Comparison of ENCODE assay signal across 28 cellular contexts in genomic region chr21:45353200-45353599, GRCh38. TPM values are rescaled to one million over a fixed set of nuclear protein-coding genes. Genes with fewer than 3 reads are reported as not detected.
A peak's percentile ranks its signal among the peaks of the same experiment; 100 is the strongest.
DNase-seq lines count a peak whose midpoint lies in the region; ATAC-seq, FAIRE-seq and TF ChIP-seq lines count a peak whose summit lies in the region.
"Had no signal": no experiment of that assay in that cellular context is flagged by ENCODE, and none has a peak within 500 bp of the region (broad histone marks: within the 10 kb centered on the region; RNA-seq: fewer than 3 reads in every experiment).

No MANE protein-coding gene starts in this region.

- H3K27ac ChIP-seq in body of pancreas = no peak overlapping the region
- H3K27ac ChIP-seq: KMS-11, left ventricle myocardium inferior, Peyer's patch, SJSA1, testis had no signal

- no peak for TF ChIP-seq CTCF in fibroblast of villous mesenchyme (IDR thresholded peaks at IDR 0.05; ENCODE audit: insufficient read depth, low read depth, low read length)
- TF ChIP-seq CTCF in body of pancreas (IDR thresholded peaks at IDR 0.05) = no peak

- ATAC-seq in sciatic nerve (peak; percentile 7), body of pancreas (no peak)
- ATAC-seq: activated T-helper 17 cell treated with anti-CD3 and anti-CD28 coated beads, Interleukin-2, amount 50 U/mL, for 72 hours; CD8-positive, alpha-beta T cell; HCT116 had no signal

- no peaks in the 10 kb centered on the region for H3K9me3 ChIP-seq in body of pancreas
- H3K9me3 ChIP-seq: left ventricle myocardium inferior, Peyer's patch, SJSA1, testis had no signal

- no peak for FAIRE-seq in H54 (lab: Jason Lieb, UNC)
- FAIRE-seq: colon, TTC549 had no signal

- DNase-seq in NCI-H748 (lab: John Stamatoyannopoulos, UW; ENCODE audit: unreplicated experiment) (peak; percentile 18), NCI-H748 treated with DMSO at 0.1 percent for 48 hours (lab: John Stamatoyannopoulos, UW) (no peak), NCI-H69 (lab: John Stamatoyannopoulos, UW) (peak; percentile 94), fibroblast of villous mesenchyme (ENCODE audit: low read depth) (peak; percentile 61), sciatic nerve (ENCODE audit: low spot score) (no peak), H54 (ENCODE audit: insufficient read length, low spot score) (no peak), body of pancreas (no peak)
- DNase-seq in effector CD4-positive, alpha-beta T cell = no peak
- DNase-seq: activated CD4-positive, alpha-beta memory T cell treated with anti-CD3 and anti-CD28 coated beads for 36 hours; AML-193; amygdala; CD8-positive, alpha-beta T cell; effector memory CD4-positive, alpha-beta T cell; erythroblast; foreskin melanocyte; left ventricle myocardium inferior; MM.1S; naive B cell; NCI-H510A treated with DMSO at 0.1 percent for 48 hours; Peyer's patch; stimulated activated naive CD4-positive, alpha-beta T cell treated with Interleukin-2 at 50 U/mL for 16 hours; testis had no signal

- no peaks in the 10 kb centered on the region for H3K36me3 ChIP-seq in body of pancreas (replicated peaks in 1 of 2; ENCODE audit: insufficient read depth in 1 of 2, low read depth in 2 of 2)
- H3K36me3 ChIP-seq: left ventricle myocardium inferior, Peyer's patch, SJSA1 had no signal

- intact Hi-C loops in sciatic nerve (cut with DNase I) (no loop called here), body of pancreas (cut with DNase I) (no loop called here)

- H3K4me1 ChIP-seq in body of pancreas = peaks cover 40% of the 10 kb centered on the region
- H3K4me1 ChIP-seq: Peyer's patch had no signal

- no peak overlapping the region for H3K4me3 ChIP-seq in fibroblast of villous mesenchyme (ENCODE audit: low read depth, low read length)
- no peak overlapping the region for H3K4me3 ChIP-seq in body of pancreas
- H3K4me3 ChIP-seq: left ventricle myocardium inferior, Peyer's patch, SJSA1, testis had no signal

- TF ChIP-seq POLR2A in H54 (IDR thresholded peaks at IDR 0.05; ENCODE audit: low read depth, low read length) (no peak), body of pancreas (IDR thresholded peaks at IDR 0.05) (no peak)

- WGBS in body of pancreas, 2 donors = 34 to 60% methylated on average over 3 of the region's 3 CpGs

- no peaks in the 10 kb centered on the region for H3K27me3 ChIP-seq in body of pancreas
- H3K27me3 ChIP-seq: Peyer's patch, SJSA1, testis had no signal

RNA-seq across cellular contexts. Expression of gene COL18A1, which starts 51.8 kb away (rescaled TPM):
- total RNA-seq in fibroblast of villous mesenchyme (33.7 and 45.1 TPM in 2 replicates), sciatic nerve (129 TPM), body of pancreas (100 to 1,000 TPM; 108 to 284 TPM)

Comparison
In these comparisons a context has a peak if more than half of its experiments do, and no peak if none do; other contexts are left out.
1. DNase-seq: peak in NCI-H748 (single experiment), NCI-H69 (single experiment) and fibroblast of villous mesenchyme (single experiment); none in NCI-H748 treated with DMSO at 0.1 percent for 48 hours (single experiment), sciatic nerve (single experiment), H54 (single experiment), effector CD4-positive, alpha-beta T cell (single experiment) and body of pancreas (0 of 4).